ENCODE assay signal across 8 cellular contexts in genomic region chr16:53504665-53505064, GRCh38. TPM values are rescaled to one million over a fixed set of nuclear protein-coding genes. Genes with fewer than 3 reads are reported as not detected.
DNase-seq lines count a peak whose midpoint lies in the region; ATAC-seq and TF ChIP-seq lines count a peak whose summit lies in the region.

No MANE protein-coding gene starts in this region.

- intact Hi-C loops in head of caudate nucleus (cut with DNase I) (loop anchor here (10.0 kb wide), 1 partner anchor 200 kb away; the partner anchor contains the start of genes FTO and RPGRIP1L), spleen (cut with DNase I; ENCODE audit: low total_unique reads) (loop anchor here (10.0 kb wide), 1 partner anchor 70 kb away; the partner anchor contains the start of gene RBL2)

- TF ChIP-seq POLR2A in spleen (IDR thresholded peaks at IDR 0.05): no peak

- peaks cover 12 to 49% (median 33%) of the 10 kb centered on the region in 6 donors for H3K4me1 ChIP-seq in spleen

- H3K27ac ChIP-seq in spleen: peak overlapping the region; percentile 87 to 98 (median 96)

- peak overlapping the region in 1 of 8 donors; percentile 99 for H3K4me3 ChIP-seq in spleen

- peak; percentile 57 for DNase-seq in HK-2 (ENCODE audit: unreplicated experiment)
- DNase-seq in activated T-cell treated with anti-CD3 and anti-CD28 coated beads, Interleukin-2, amount 50 U/mL, for 48 hours: peak; percentile 42 to 49
- peak in 36 of 42 donors; percentile 17 to 82 (median 50) for DNase-seq in head of caudate nucleus
- peak; percentile 70 for DNase-seq in spleen
- no peak for DNase-seq in HCEC 1CT

- no peaks in the 10 kb centered on the region for H3K27me3 ChIP-seq in spleen (replicated peaks in 1 of 7)

- ATAC-seq in HG02610 (IDR thresholded peaks at IDR 0.05; ENCODE audit: unreplicated experiment): no peak
- no peak for ATAC-seq in HG02571 (IDR thresholded peaks at IDR 0.05; ENCODE audit: unreplicated experiment)
- no peak for ATAC-seq in GM21526 (IDR thresholded peaks at IDR 0.05; ENCODE audit: low FRiP score, unreplicated experiment)

- no peak for TF ChIP-seq CTCF in spleen (IDR thresholded peaks at IDR 0.05 in 8 of 11, conservative IDR thresholded peaks at IDR 0.05 in 3 of 11)

- peaks cover 0 to 6% (median 0%) of the 10 kb centered on the region in 6 donors for H3K36me3 ChIP-seq in spleen

- no peaks in the 10 kb centered on the region for H3K9me3 ChIP-seq in spleen

- 72 to 78% (median 74%) methylated on average over 7 of the region's 7 CpGs for WGBS in spleen, 5 donors

RNA-seq across cellular contexts. Expression of gene AKTIP, which starts 1.7 kb away (rescaled TPM):
- total RNA-seq in spleen: 10 to 100 TPM; 18.6 to 37.1 (median 31.7) TPM
- polyA plus RNA-seq in spleen: 10 to 100 TPM in 2 of 3 donors, 1 to 10 TPM in 1; 8.7 to 14.0 (median 11.8) TPM
